Comparison of ENCODE assay signal across 37 cellular contexts in the genomic region with DNA sequence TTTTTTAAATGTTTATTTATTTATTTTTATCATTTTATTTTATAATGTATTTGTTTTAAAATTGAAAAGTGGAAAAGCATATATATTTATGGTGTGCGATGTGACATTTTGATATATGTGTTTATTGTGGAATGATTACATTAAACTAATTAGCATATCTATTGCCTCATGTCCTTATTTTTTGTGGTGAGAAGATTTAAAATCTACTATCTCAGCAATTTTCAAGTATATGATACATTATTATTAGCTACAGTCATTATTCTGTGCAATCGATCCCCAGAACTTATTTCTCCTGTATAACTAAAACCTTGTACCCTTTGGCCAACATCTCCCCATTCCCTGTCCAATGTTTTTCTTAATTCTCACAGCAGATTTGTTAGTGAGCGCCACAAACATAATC.
"Had no signal": no experiment of that assay in that cellular context is flagged by ENCODE, and none has a peak within 500 bp of the region (broad histone marks: within the 10 kb centered on the region; RNA-seq: fewer than 3 reads in every experiment).

No MANE protein-coding gene starts in this region.

- H3K4me3 ChIP-seq: adrenal gland, body of pancreas, breast epithelium had no signal

- H3K4me3 Mint-ChIP-seq: activated CD4-positive, alpha-beta memory T cell treated with anti-CD3 and anti-CD28 coated beads, Interleukin-2, amount 10 ng/mL, durations not matched to agents 7 days and 5 days; activated CD4-positive, alpha-beta T cell treated with anti-CD3 and anti-CD28 coated beads for 36 hours; activated CD4-positive, alpha-beta T cell treated with anti-CD3 and anti-CD28 coated beads, Interleukin-2, amount 10 ng/mL, durations not matched to agents 7 days and 5 days; activated CD8-positive, alpha-beta memory T cell treated with anti-CD3 and anti-CD28 coated beads, Interleukin-2, amount 10 ng/mL, durations not matched to agents 7 days and 5 days; activated CD8-positive, alpha-beta T cell treated with anti-CD3 and anti-CD28 coated beads, Interleukin-2, amount 10 ng/mL, durations not matched to agents 7 days and 5 days; activated naive CD8-positive, alpha-beta T cell treated with anti-CD3 and anti-CD28 coated beads for 36 hours; activated T-cell treated with anti-CD3 and anti-CD28 coated beads, Interleukin-2, amount 50 U/mL, for 24 hours; T-helper 1 cell treated with Interleukin-12 subunit alpha and Interleukin-12 subunit beta and Interleukin-4 antibody, amounts not matched to agents 30 μg/mL and 1 μg/mL, for 36 hours; T-helper 2 cell treated with Interferon-gamma antibody and Interleukin-4, amounts not matched to agents 5 μg/mL and 100 μg/mL, for 36 hours; WTC11 had no signal

- H3K27me3 ChIP-seq: adrenal gland, body of pancreas had no signal

- H3K36me3 Mint-ChIP-seq: activated CD8-positive, alpha-beta memory T cell treated with anti-CD3 and anti-CD28 coated beads, Interleukin-2, amount 10 ng/mL, durations not matched to agents 7 days and 5 days; activated naive CD4-positive, alpha-beta T cell treated with anti-CD3 and anti-CD28 coated beads, Interleukin-2, amount 50 U/mL, for 72 hours; activated naive CD8-positive, alpha-beta T cell treated with anti-CD3 and anti-CD28 coated beads for 36 hours had no signal

- H3K27me3 Mint-ChIP-seq: activated CD8-positive, alpha-beta memory T cell treated with anti-CD3 and anti-CD28 coated beads, Interleukin-2, amount 10 ng/mL, durations not matched to agents 7 days and 5 days had no signal

- H3K4me1 Mint-ChIP-seq: activated CD4-positive, alpha-beta memory T cell treated with anti-CD3 and anti-CD28 coated beads, Interleukin-2, amount 10 ng/mL, durations not matched to agents 7 days and 5 days; activated CD4-positive, alpha-beta T cell treated with anti-CD3 and anti-CD28 coated beads, Interleukin-2, amount 10 ng/mL, durations not matched to agents 7 days and 5 days; activated CD8-positive, alpha-beta memory T cell treated with anti-CD3 and anti-CD28 coated beads, Interleukin-2, amount 10 ng/mL, durations not matched to agents 7 days and 5 days; activated naive CD8-positive, alpha-beta T cell treated with anti-CD3 and anti-CD28 coated beads for 36 hours; WTC11 had no signal

- H3K27ac Mint-ChIP-seq: activated CD4-positive, alpha-beta memory T cell treated with anti-CD3 and anti-CD28 coated beads, Interleukin-2, amount 10 ng/mL, durations not matched to agents 7 days and 5 days; activated CD4-positive, alpha-beta T cell treated with anti-CD3 and anti-CD28 coated beads for 36 hours; activated CD4-positive, alpha-beta T cell treated with anti-CD3 and anti-CD28 coated beads, Interleukin-2, amount 10 ng/mL, durations not matched to agents 7 days and 5 days; activated CD8-positive, alpha-beta memory T cell treated with anti-CD3 and anti-CD28 coated beads, Interleukin-2, amount 10 ng/mL, durations not matched to agents 7 days and 5 days; activated CD8-positive, alpha-beta T cell treated with anti-CD3 and anti-CD28 coated beads, Interleukin-2, amount 10 ng/mL, durations not matched to agents 7 days and 5 days; activated naive CD4-positive, alpha-beta T cell treated with anti-CD3 and anti-CD28 coated beads, Interleukin-2, amount 50 U/mL, for 72 hours; activated naive CD8-positive, alpha-beta T cell treated with anti-CD3 and anti-CD28 coated beads for 36 hours; activated T-cell treated with anti-CD3 and anti-CD28 coated beads, Interleukin-2, amount 50 U/mL, for 24 hours; activated T-helper 2 cell treated with anti-CD3 and anti-CD28 coated beads, Interferon-gamma antibody, Interleukin-2, Interleukin-4, amounts not matched to agents 10 μg/mL and 5 μg/mL and 100 μg/mL, durations not matched to agents 14 hours and 24 hours and 36 hours; T-helper 1 cell treated with Interleukin-12 subunit alpha and Interleukin-12 subunit beta and Interleukin-4 antibody, amounts not matched to agents 30 μg/mL and 1 μg/mL, for 36 hours; T-helper 2 cell treated with Interferon-gamma antibody and Interleukin-4, amounts not matched to agents 5 μg/mL and 100 μg/mL, for 36 hours; WTC11 had no signal

- H3K27ac ChIP-seq: adrenal gland, body of pancreas, brain microvascular endothelial cell, breast epithelium, WERI-Rb-1 had no signal

- DNase-seq: activated CD4-positive, alpha-beta memory T cell treated with anti-CD3 and anti-CD28 coated beads, Interleukin-2, amount 10 ng/mL, durations not matched to agents 7 days and 5 days; activated CD4-positive, alpha-beta T cell treated with anti-CD3 and anti-CD28 coated beads for 1 hour; activated CD4-positive, alpha-beta T cell treated with anti-CD3 and anti-CD28 coated beads for 36 hours; activated CD4-positive, alpha-beta T cell treated with anti-CD3 and anti-CD28 coated beads for 48 hours; activated CD4-positive, alpha-beta T cell treated with anti-CD3 and anti-CD28 coated beads, Interleukin-2, amount 10 ng/mL, durations not matched to agents 7 days and 5 days; activated CD4-positive, alpha-beta T cell treated with anti-CD3 and anti-CD28 coated beads, Interleukin-2, amount 50 U/mL, for 48 hours; activated CD4-positive, CD25-positive, alpha-beta regulatory T cell; activated CD8-positive, alpha-beta memory T cell treated with anti-CD3 and anti-CD28 coated beads for 24 hours; activated CD8-positive, alpha-beta memory T cell treated with anti-CD3 and anti-CD28 coated beads, Interleukin-2, amount 10 ng/mL, durations not matched to agents 7 days and 5 days; activated CD8-positive, alpha-beta memory T cell treated with anti-CD3 and anti-CD28 coated beads, Interleukin-2, amount 50 U/mL, for 48 hours; activated CD8-positive, alpha-beta T cell treated with anti-CD3 and anti-CD28 coated beads, Interleukin-2, amount 10 ng/mL, durations not matched to agents 7 days and 5 days; activated effector memory CD4-positive, alpha-beta T cell treated with Interleukin-2 at 50 U/mL for 16 hours; activated gamma-delta T cell; activated naive CD4-positive, alpha-beta T cell treated with anti-CD3 and anti-CD28 coated beads, Interleukin-2, amount 50 U/mL, for 16 hours; activated naive CD4-positive, alpha-beta T cell treated with Interleukin-2 at 50 U/mL for 16 hours; activated naive CD8-positive, alpha-beta T cell treated with anti-CD3 and anti-CD28 coated beads for 36 hours; activated T-cell treated with anti-CD3 and anti-CD28 coated beads, Interleukin-2, amount 50 U/mL, for 24 hours; activated T-cell treated with anti-CD3 and anti-CD28 coated beads, Interleukin-2, amount 50 U/mL, for 48 hours; amniotic stem cell; aorta; body of pancreas; brain microvascular endothelial cell; central memory CD4-positive, alpha-beta T cell; T-helper 1 cell; T-helper 2 cell; T-helper 9 cell; WERI-Rb-1 had no signal

- FAIRE-seq: astrocyte, TTC549 had no signal

- H3K4me1 ChIP-seq: adrenal gland, body of pancreas, breast epithelium had no signal

- ATAC-seq: activated CD4-positive, alpha-beta T cell treated with anti-CD3 and anti-CD28 coated beads for 36 hours; activated CD4-positive, CD25-positive, alpha-beta regulatory T cell treated with anti-CD3 and anti-CD28 coated beads, Interleukin-2, amount 50 U/mL, for 24 hours; activated CD8-positive, alpha-beta memory T cell treated with anti-CD3 and anti-CD28 coated beads, Interleukin-2, amount 10 ng/mL, durations not matched to agents 7 days and 5 days; activated CD8-positive, alpha-beta T cell treated with anti-CD3 and anti-CD28 coated beads, Interleukin-2, amount 10 ng/mL, durations not matched to agents 7 days and 5 days; activated naive CD4-positive, alpha-beta T cell treated with anti-CD3 and anti-CD28 coated beads, Interleukin-2, amount 50 U/mL, for 72 hours; body of pancreas; WTC11 had no signal

- H3K36me3 ChIP-seq: adrenal gland, brain microvascular endothelial cell, breast epithelium, WERI-Rb-1 had no signal

- H3K9me3 ChIP-seq: adrenal gland, body of pancreas, breast epithelium had no signal

- H3K9me3 Mint-ChIP-seq: activated CD4-positive, alpha-beta T cell treated with anti-CD3 and anti-CD28 coated beads, Interleukin-2, amount 10 ng/mL, durations not matched to agents 7 days and 5 days; activated naive CD8-positive, alpha-beta T cell treated with anti-CD3 and anti-CD28 coated beads for 36 hours; activated T-cell treated with anti-CD3 and anti-CD28 coated beads, Interleukin-2, amount 50 U/mL, for 24 hours had no signal
